24 cellular contexts compared by ENCODE assay signal in the genomic region with DNA sequence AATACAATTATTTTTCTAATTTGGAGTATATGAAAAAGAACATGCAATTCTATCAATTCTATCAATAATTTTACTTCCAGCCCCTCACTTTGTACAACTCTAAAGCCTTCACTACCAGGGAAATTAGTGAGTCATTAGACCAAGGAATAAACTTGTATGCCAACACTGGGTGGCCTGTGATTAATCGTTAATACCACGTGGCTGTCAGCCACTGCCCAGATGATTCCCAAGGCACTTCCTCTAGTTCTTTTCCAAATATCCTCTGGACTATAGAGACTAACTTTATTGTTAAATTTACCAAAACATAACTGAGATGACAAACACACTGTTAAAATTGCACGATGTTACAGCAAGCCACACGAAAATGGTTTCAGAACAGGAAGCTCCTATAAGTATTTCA. TPM values are rescaled to one million over a fixed set of nuclear protein-coding genes. Genes with fewer than 3 reads are reported as not detected.
A peak's percentile ranks its signal among the peaks of the same experiment; 100 is the strongest.
DNase-seq lines count a peak whose midpoint lies in the region; ATAC-seq and TF ChIP-seq lines count a peak whose summit lies in the region.
"Had no signal": no experiment of that assay in that cellular context is flagged by ENCODE, and none has a peak within 500 bp of the region (broad histone marks: within the 10 kb centered on the region; RNA-seq: fewer than 3 reads in every experiment).

No MANE protein-coding gene starts in this region.

- H3K9me3 Mint-ChIP-seq in endothelial cell (ENCODE audit: unreplicated experiment), result no peaks in the 10 kb centered on the region
- H3K9me3 Mint-ChIP-seq in neural progenitor cell, result peaks cover 35% of the 10 kb centered on the region
- H3K9me3 Mint-ChIP-seq in activated CD8-positive, alpha-beta T cell treated with anti-CD3 and anti-CD28 coated beads, Interleukin-2, amount 10 ng/mL, durations not matched to agents 7 days and 5 days (ENCODE audit: insufficient read depth), result no peaks in the 10 kb centered on the region
- H3K9me3 Mint-ChIP-seq: CD8-positive, alpha-beta T cell; central memory CD8-positive, alpha-beta T cell had no signal

- CTCF ChIA-PET in activated CD8-positive, alpha-beta T cell treated with anti-CD3 and anti-CD28 coated beads, Interleukin-2, amount 10 ng/mL, durations not matched to agents 7 days and 5 days (lab: Charles Lee), result no interaction called here

- TF ChIP-seq CTCF in AG10803 (conservative IDR thresholded peaks at IDR 0.05; ENCODE audit: low read length) (no peak), endothelial cell (IDR thresholded peaks at IDR 0.05; ENCODE audit: unreplicated experiment) (no peak), kidney epithelial cell (IDR thresholded peaks at IDR 0.05; ENCODE audit: insufficient read depth, low read length, poor library complexity, severe bottlenecking) (no peak), neural progenitor cell (IDR thresholded peaks at IDR 0.05) (no peak)

- POLR2A ChIA-PET in activated CD8-positive, alpha-beta T cell treated with anti-CD3 and anti-CD28 coated beads, Interleukin-2, amount 10 ng/mL, durations not matched to agents 7 days and 5 days (lab: Charles Lee), result no interaction called here

- no peaks in the 10 kb centered on the region for H3K9me3 ChIP-seq in neural progenitor cell (ENCODE audit: low read depth)
- H3K9me3 ChIP-seq: suprapubic skin had no signal

- H3K4me3 Mint-ChIP-seq in endothelial cell (ENCODE audit: unreplicated experiment) (peak overlapping the region; percentile 79), neural progenitor cell (no peak overlapping the region)
- H3K4me3 Mint-ChIP-seq in activated CD8-positive, alpha-beta T cell treated with anti-CD3 and anti-CD28 coated beads, Interleukin-2, amount 10 ng/mL, durations not matched to agents 7 days and 5 days, result no peak overlapping the region
- H3K4me3 Mint-ChIP-seq: activated CD4-positive, alpha-beta T cell treated with anti-CD3 and anti-CD28 coated beads for 36 hours; CD8-positive, alpha-beta T cell; central memory CD8-positive, alpha-beta T cell; mesothelial cell of epicardium; neural crest cell; T-cell had no signal

- H3K4me3 ChIP-seq in AG10803 (ENCODE audit: low read length), result no peak overlapping the region
- H3K4me3 ChIP-seq in kidney epithelial cell (ENCODE audit: low read depth, low read length), result no peak overlapping the region
- H3K4me3 ChIP-seq in neural progenitor cell, result no peak overlapping the region
- H3K4me3 ChIP-seq: K562, suprapubic skin had no signal

- no peak for ATAC-seq in activated CD8-positive, alpha-beta T cell treated with anti-CD3 and anti-CD28 coated beads, Interleukin-2, amount 10 ng/mL, durations not matched to agents 7 days and 5 days
- ATAC-seq: activated CD4-positive, alpha-beta T cell treated with anti-CD3 and anti-CD28 coated beads for 36 hours; CD8-positive, alpha-beta T cell; K562; left cardiac atrium; T-cell had no signal

- H3K79me2 ChIP-seq in neural progenitor cell (ENCODE audit: low read depth), result peaks cover 78% of the 10 kb centered on the region

- H3K4me2 ChIP-seq in neural progenitor cell, result no peak overlapping the region

- peaks cover 6% of the 10 kb centered on the region for H3K36me3 Mint-ChIP-seq in endothelial cell (ENCODE audit: low read depth, unreplicated experiment)
- H3K36me3 Mint-ChIP-seq in neural progenitor cell, result peaks cover 35% of the 10 kb centered on the region
- H3K36me3 Mint-ChIP-seq in activated CD8-positive, alpha-beta T cell treated with anti-CD3 and anti-CD28 coated beads, Interleukin-2, amount 10 ng/mL, durations not matched to agents 7 days and 5 days (ENCODE audit: low read depth), result no peaks in the 10 kb centered on the region
- H3K36me3 Mint-ChIP-seq: CD8-positive, alpha-beta T cell; T-cell had no signal

- H3K27me3 Mint-ChIP-seq in endothelial cell (ENCODE audit: unreplicated experiment), result peaks cover 2% of the 10 kb centered on the region
- peaks cover 6% of the 10 kb centered on the region for H3K27me3 Mint-ChIP-seq in neural progenitor cell (ENCODE audit: insufficient read depth, low read depth)
- no peaks in the 10 kb centered on the region for H3K27me3 Mint-ChIP-seq in activated CD8-positive, alpha-beta T cell treated with anti-CD3 and anti-CD28 coated beads, Interleukin-2, amount 10 ng/mL, durations not matched to agents 7 days and 5 days (ENCODE audit: low read depth)
- H3K27me3 Mint-ChIP-seq: activated CD4-positive, alpha-beta T cell treated with anti-CD3 and anti-CD28 coated beads for 36 hours; central memory CD8-positive, alpha-beta T cell had no signal

- no peak overlapping the region for H3K27ac ChIP-seq in neural progenitor cell
- H3K27ac ChIP-seq: HL-60, suprapubic skin had no signal

- peaks cover 45% of the 10 kb centered on the region for H3K4me1 Mint-ChIP-seq in endothelial cell (ENCODE audit: unreplicated experiment)
- peaks cover 30% of the 10 kb centered on the region for H3K4me1 Mint-ChIP-seq in neural progenitor cell
- no peaks in the 10 kb centered on the region for H3K4me1 Mint-ChIP-seq in activated CD8-positive, alpha-beta T cell treated with anti-CD3 and anti-CD28 coated beads, Interleukin-2, amount 10 ng/mL, durations not matched to agents 7 days and 5 days (ENCODE audit: low read depth)
- H3K4me1 Mint-ChIP-seq: activated CD4-positive, alpha-beta T cell treated with anti-CD3 and anti-CD28 coated beads for 36 hours; central memory CD8-positive, alpha-beta T cell; T-cell had no signal

- H3K27me3 ChIP-seq in kidney epithelial cell (ENCODE audit: control insufficient read depth, insufficient read depth, low read length) (no peaks in the 10 kb centered on the region), neural progenitor cell (no peaks in the 10 kb centered on the region)
- H3K27me3 ChIP-seq: suprapubic skin had no signal

- H3K36me3 ChIP-seq in kidney epithelial cell (ENCODE audit: control insufficient read depth, insufficient read depth, low read length) (no peaks in the 10 kb centered on the region), neural progenitor cell (no peaks in the 10 kb centered on the region)
- H3K36me3 ChIP-seq: suprapubic skin had no signal

- no peak overlapping the region for H3K9ac ChIP-seq in neural progenitor cell

- H3K27ac Mint-ChIP-seq in endothelial cell (ENCODE audit: unreplicated experiment) (peak overlapping the region; percentile 66), neural progenitor cell (no peak overlapping the region)
- no peak overlapping the region for H3K27ac Mint-ChIP-seq in activated CD8-positive, alpha-beta T cell treated with anti-CD3 and anti-CD28 coated beads, Interleukin-2, amount 10 ng/mL, durations not matched to agents 7 days and 5 days
- H3K27ac Mint-ChIP-seq: activated CD4-positive, alpha-beta T cell treated with anti-CD3 and anti-CD28 coated beads for 36 hours; CD8-positive, alpha-beta T cell; mesothelial cell of epicardium; T-cell had no signal

- no peaks in the 10 kb centered on the region for H3K4me1 ChIP-seq in neural progenitor cell

- peak; percentile 42 for DNase-seq in AG10803 (ENCODE audit: low read depth)
- DNase-seq in M059J (ENCODE audit: low read depth), result peak; percentile 79
- no peak for DNase-seq in endothelial cell (ENCODE audit: low spot score)
- peak; percentile 19 for DNase-seq in kidney epithelial cell (ENCODE audit: low read depth)
- no peak for DNase-seq in stimulated activated naive CD4-positive, alpha-beta T cell treated with Interleukin-2 at 50 U/mL for 16 hours (lab: John Stamatoyannopoulos, UW)
- no peak for DNase-seq in neural progenitor cell (ENCODE audit: low spot score)
- DNase-seq in activated T-cell treated with anti-CD3 and anti-CD28 coated beads for 4 hours, result no peak
- DNase-seq in activated CD8-positive, alpha-beta T cell treated with anti-CD3 and anti-CD28 coated beads, Interleukin-2, amount 10 ng/mL, durations not matched to agents 7 days and 5 days, result no peak
- DNase-seq: activated CD4-positive, alpha-beta T cell treated with anti-CD3 and anti-CD28 coated beads for 36 hours; activated effector memory CD4-positive, alpha-beta T cell treated with anti-CD3 and anti-CD28 coated beads, Interleukin-2, amount 50 U/mL, for 16 hours; CD8-positive, alpha-beta T cell; DND-41; hippocampal formation; left cardiac atrium; NCI-H1930; NK-92 treated with Interleukin-12 subunit alpha and Interleukin-12 subunit beta, amount 100 ng/mL, for 24 hours; stimulated activated CD8-positive, alpha-beta memory T cell treated with anti-CD3 and anti-CD28 coated beads, Interleukin-4, amount 100 ng/mL, for 48 hours; T-cell had no signal

- no peak overlapping the region for H2AFZ ChIP-seq in neural progenitor cell (replicated peaks)

- H3F3A ChIP-seq in neural progenitor cell (ENCODE audit: low read depth), result no peaks in the 10 kb centered on the region

- peaks cover 26% of the 10 kb centered on the region for H4K20me1 ChIP-seq in neural progenitor cell (ENCODE audit: low read depth)

RNA-seq across cellular contexts. Expression of a gene that starts 45.7 kb away (rescaled TPM):
- total RNA-seq in M059J (2014; rRNA removed; shearing (Covaris generic)), result 30.9 and 44.1 TPM in 2 replicates
- total RNA-seq in endothelial cell (ENCODE audit: unreplicated experiment) (61.8 TPM), kidney epithelial cell (13.5 and 18.2 TPM in 2 replicates), neural progenitor cell (ENCODE audit: low replicate concordance) (22.8 and 29.5 TPM in 2 replicates)
- total RNA-seq in activated CD8-positive, alpha-beta T cell treated with anti-CD3 and anti-CD28 coated beads, Interleukin-2, amount 10 ng/mL, durations not matched to agents 7 days and 5 days, result under 1 TPM; 0.11 to 0.23 TPM
- total RNA-seq: CD8-positive, alpha-beta T cell had no signal

Comparison
In these comparisons a context has a peak if more than half of its experiments do, and no peak if none do; other contexts are left out.
1. DNase-seq: peak in AG10803 (single experiment), M059J (single experiment) and kidney epithelial cell (single experiment); none in endothelial cell (single experiment), stimulated activated naive CD4-positive, alpha-beta T cell treated with Interleukin-2 at 50 U/mL for 16 hours (single experiment), neural progenitor cell (single experiment), activated T-cell treated with anti-CD3 and anti-CD28 coated beads for 4 hours (single experiment) and activated CD8-positive, alpha-beta T cell treated with anti-CD3 and anti-CD28 coated beads, Interleukin-2, amount 10 ng/mL, durations not matched to agents 7 days and 5 days (single experiment).
2. RNA of a gene that starts 45.7 kb away (total RNA-seq): 61.8 TPM in endothelial cell (single experiment), 30.9 to 44.1 TPM in M059J, 22.8 to 29.5 TPM in neural progenitor cell and 13.5 to 18.2 TPM in kidney epithelial cell; 0.11 to 0.23 TPM in activated CD8-positive, alpha-beta T cell treated with anti-CD3 and anti-CD28 coated beads, Interleukin-2, amount 10 ng/mL, durations not matched to agents 7 days and 5 days; every median in the first group is over 10 times any median in the second.